ENCODE assay signal across 1 cellular context in the genomic region with DNA sequence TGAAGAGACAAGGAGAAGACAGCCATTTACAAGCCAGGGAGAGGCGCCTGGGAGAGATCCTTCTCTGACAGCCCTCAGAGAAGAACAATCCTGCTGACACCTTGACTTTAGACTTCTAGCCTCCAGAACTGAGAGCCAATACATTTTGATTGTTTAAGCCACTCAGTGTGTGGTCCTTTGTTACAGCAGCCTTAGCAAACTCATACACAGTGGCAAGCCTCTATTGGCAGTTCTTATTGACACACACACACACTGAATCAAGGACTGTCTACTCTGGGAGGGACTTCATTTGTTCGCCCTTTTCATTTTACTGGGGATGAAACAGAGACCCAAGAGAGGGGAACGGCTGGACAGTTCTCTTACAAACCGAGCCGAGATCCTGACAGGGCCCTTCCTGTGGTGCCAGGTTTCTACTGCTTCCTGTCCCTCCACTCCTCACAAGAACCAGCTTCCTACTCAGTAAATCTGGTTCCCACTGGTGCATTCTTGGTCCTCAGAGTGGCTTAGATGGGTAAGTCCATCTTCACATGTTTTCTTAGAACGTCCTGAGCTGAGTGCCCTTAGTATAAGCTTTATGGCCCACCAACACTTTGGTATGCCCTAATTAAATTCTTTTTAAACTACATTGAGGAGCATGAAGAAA.
TF ChIP-seq lines count a peak whose summit lies in the region.

No MANE protein-coding gene starts in this region.

TF ChIP-seq in HepG2, 621 proteins besides CTCF, POLR2A, EP300 and RAD21:
- TF ChIP-seq ZNF12 (CRISPR knock-in tag; IDR thresholded peaks at IDR 0.05) = peak; percentile 95
- TF ChIP-seq, protein P1, sequence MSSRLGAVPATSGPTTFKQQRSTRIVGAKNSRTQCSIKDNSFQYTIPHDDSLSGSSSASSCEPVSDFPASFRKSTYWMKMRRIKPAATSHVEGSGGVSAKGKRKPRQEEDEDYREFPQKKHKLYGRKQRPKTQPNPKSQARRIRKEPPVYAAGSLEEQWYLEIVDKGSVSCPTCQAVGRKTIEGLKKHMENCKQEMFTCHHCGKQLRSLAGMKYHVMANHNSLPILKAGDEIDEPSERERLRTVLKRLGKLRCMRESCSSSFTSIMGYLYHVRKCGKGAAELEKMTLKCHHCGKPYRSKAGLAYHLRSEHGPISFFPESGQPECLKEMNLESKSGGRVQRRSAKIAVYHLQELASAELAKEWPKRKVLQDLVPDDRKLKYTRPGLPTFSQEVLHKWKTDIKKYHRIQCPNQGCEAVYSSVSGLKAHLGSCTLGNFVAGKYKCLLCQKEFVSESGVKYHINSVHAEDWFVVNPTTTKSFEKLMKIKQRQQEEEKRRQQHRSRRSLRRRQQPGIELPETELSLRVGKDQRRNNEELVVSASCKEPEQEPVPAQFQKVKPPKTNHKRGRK (CRISPR knock-in tag; IDR thresholded peaks at IDR 0.05) = no peak
